ENCODE assay signal across 19 cellular contexts in genomic region chr12:31029916-31030562, GRCh38. TPM values are rescaled to one million over a fixed set of nuclear protein-coding genes. Genes with fewer than 3 reads are reported as not detected.
DNase-seq lines count a peak whose midpoint lies in the region; FAIRE-seq and TF ChIP-seq lines count a peak whose summit lies in the region.
"Had no signal": no experiment of that assay in that cellular context is flagged by ENCODE, and none has a peak within 500 bp of the region (broad histone marks: within the 10 kb centered on the region; RNA-seq: fewer than 3 reads in every experiment).

No MANE protein-coding gene starts in this region.

- H3K36me3 ChIP-seq in OCI-LY1 (ENCODE audit: insufficient read depth, low read length): no peaks in the 10 kb centered on the region
- H3K36me3 ChIP-seq: colonic mucosa, gastroesophageal sphincter, MG63 had no signal

- TF ChIP-seq POLR2A in H54 (IDR thresholded peaks at IDR 0.05; ENCODE audit: low read depth, low read length): no peak

- H3K4me3 ChIP-seq in OCI-LY1 (ENCODE audit: low read depth, low read length, poor library complexity, severe bottlenecking): peak overlapping the region; percentile 6
- H3K4me3 ChIP-seq: colonic mucosa, gastroesophageal sphincter, MG63 had no signal

- DNase-seq in C1 segment of cervical spinal cord (lab: John Stamatoyannopoulos, UW) (peak in 9 of 14 donors; percentile 9 to 46 (median 24)), globus pallidus (ENCODE audit: low spot score) (peak; percentile 81), occipital lobe (lab: John Stamatoyannopoulos, UW) (peak; percentile 5), germinal center (ENCODE audit: low spot score) (no peak), NCI-H1092 treated with DMSO at 0.1 percent for 48 hours (lab: John Stamatoyannopoulos, UW) (no peak), H54 (ENCODE audit: insufficient read length, low spot score) (no peak), LoVo (ENCODE audit: low spot score) (no peak)
- DNase-seq: activated CD4-positive, alpha-beta memory T cell treated with anti-CD3 and anti-CD28 coated beads for 36 hours; colonic mucosa; H7; kidney; MG63; NCI-H2171; NK-92 treated with Interleukin-12 subunit alpha and Interleukin-12 subunit beta, amount 100 ng/mL, for 24 hours; stimulated activated naive CD4-positive, alpha-beta T cell treated with Interleukin-2 at 50 U/mL for 16 hours had no signal

- peak overlapping the region; percentile 29 for H3K9ac ChIP-seq in OCI-LY1 (ENCODE audit: low read length)

- no peaks in the 10 kb centered on the region for H3K79me2 ChIP-seq in OCI-LY1 (ENCODE audit: insufficient read depth, low read length)

- no peaks in the 10 kb centered on the region for H3K9me3 ChIP-seq in OCI-LY1 (ENCODE audit: low read length)
- H3K9me3 ChIP-seq: colonic mucosa, gastroesophageal sphincter, MG63 had no signal

- no peak overlapping the region for H2AFZ ChIP-seq in OCI-LY1 (ENCODE audit: low read length)

- H3K27me3 ChIP-seq in OCI-LY1 (ENCODE audit: insufficient read depth, low read length): no peaks in the 10 kb centered on the region
- H3K27me3 ChIP-seq: colonic mucosa, gastroesophageal sphincter, MG63 had no signal

- no peaks in the 10 kb centered on the region for H4K20me1 ChIP-seq in OCI-LY1 (ENCODE audit: insufficient read depth, low read length)

- no peaks in the 10 kb centered on the region for H3K9me2 ChIP-seq in OCI-LY1 (ENCODE audit: low read depth, low read length)

- peak overlapping the region; percentile 94 for H3K27ac ChIP-seq in OCI-LY1 (ENCODE audit: low read depth, low read length, poor library complexity, severe bottlenecking)
- H3K27ac ChIP-seq: colonic mucosa, gastroesophageal sphincter had no signal

- no peaks in the 10 kb centered on the region for H3F3A ChIP-seq in OCI-LY1 (ENCODE audit: insufficient read depth, low read length)

- H3K4me2 ChIP-seq in OCI-LY1 (ENCODE audit: low read length): peak overlapping the region; percentile 53

- FAIRE-seq in H54 (lab: Jason Lieb, UNC): no peak
- FAIRE-seq: G401.6, GM12892, kidney had no signal

- peaks cover 83% of the 10 kb centered on the region for H3K4me1 ChIP-seq in OCI-LY1 (ENCODE audit: insufficient read depth, low read length, severe bottlenecking)
- H3K4me1 ChIP-seq: colonic mucosa, gastroesophageal sphincter had no signal

- TF ChIP-seq CTCF in OCI-LY1 (IDR thresholded peaks at IDR 0.05; ENCODE audit: low read length): no peak

RNA-seq across cellular contexts. Expression of gene DDX11, which starts 43.6 kb away (rescaled TPM):
- 8.4 TPM for total RNA-seq in occipital lobe

Comparison
In these comparisons a context has a peak if more than half of its experiments do, and no peak if none do; other contexts are left out.
1. DNase-seq: peak in C1 segment of cervical spinal cord (9 of 14), globus pallidus (single experiment) and occipital lobe (single experiment); none in germinal center (single experiment), NCI-H1092 treated with DMSO at 0.1 percent for 48 hours (single experiment), H54 (single experiment) and LoVo (single experiment).